In the genomic region with DNA sequence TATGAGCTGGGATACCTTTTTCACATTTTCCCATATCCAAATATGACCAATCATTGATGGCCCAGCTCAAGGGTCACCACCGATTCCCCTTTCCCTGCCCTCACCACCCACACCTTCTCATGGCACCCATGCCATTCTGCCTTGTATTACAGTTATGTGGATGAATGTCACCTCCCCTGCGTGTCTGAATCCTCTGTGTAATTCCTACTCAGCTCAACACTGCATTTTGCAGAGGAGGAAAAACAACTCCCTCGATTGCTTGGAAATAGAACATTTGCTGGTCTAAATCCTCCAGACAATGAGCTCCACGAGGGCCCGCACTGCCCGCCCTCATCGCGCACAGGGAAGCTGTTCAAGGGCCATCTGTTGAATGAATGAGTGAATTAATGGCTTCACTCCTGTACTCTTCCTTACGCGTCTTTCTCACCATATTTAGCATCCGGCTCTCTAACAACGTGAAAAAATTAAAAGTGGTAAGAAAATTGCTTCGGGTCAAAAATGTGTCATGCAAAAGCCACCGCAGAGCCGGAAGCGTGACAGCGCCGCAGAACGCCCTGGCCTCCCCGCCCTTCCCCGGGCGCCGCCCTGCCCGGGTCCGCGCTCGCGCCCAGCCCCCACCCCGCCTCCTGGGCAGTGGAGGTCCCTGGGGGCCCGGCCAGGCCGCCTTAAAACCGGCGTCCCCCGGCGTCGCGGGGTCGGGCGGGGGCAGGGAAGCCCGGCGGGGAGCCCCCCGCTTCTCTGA, we compare ENCODE assay signal across 8 cellular contexts. TPM values are rescaled to one million over a fixed set of nuclear protein-coding genes. Genes with fewer than 3 reads are reported as not detected.
DNase-seq lines count a peak whose midpoint lies in the region; TF ChIP-seq lines count a peak whose summit lies in the region.

No MANE protein-coding gene starts in this region.

- peak overlapping the region; percentile 69 for H3K9ac ChIP-seq in GM23248

- H3F3A ChIP-seq in GM23248 (ENCODE audit: insufficient read depth): peaks cover 5% of the 10 kb centered on the region; the same call in 1 of the 2 replicates

- H3K4me3 ChIP-seq in GM23248 (peak overlapping the region; percentile 75), adrenal gland (peak overlapping the region in 2 of 4 donors; percentile 25 to 86), iPS DF 6.9 (ENCODE audit: low read length) (peak overlapping the region; percentile 58; the same call in 1 of the 2 replicates)
- peak overlapping the region; percentile 65 for H3K4me3 ChIP-seq in Jurkat, Clone E6-1 (ENCODE audit: low read length)

- no peaks in the 10 kb centered on the region for H3K9me2 ChIP-seq in GM23248 (ENCODE audit: insufficient read depth)

- H3K4me1 ChIP-seq in GM23248 (ENCODE audit: insufficient read depth) (peaks cover 6% of the 10 kb centered on the region; the same call in 1 of the 2 replicates), adrenal gland (replicated peaks in 1 of 2) (peaks cover 0 to 18% of the 10 kb centered on the region in 2 donors), iPS DF 6.9 (ENCODE audit: control insufficient read depth, insufficient read depth, low read length) (peaks cover 1% of the 10 kb centered on the region; the same call in 1 of the 2 replicates)

- TF ChIP-seq POLR2A in adrenal gland (IDR thresholded peaks at IDR 0.05): no peak

- no peaks in the 10 kb centered on the region for H3K79me2 ChIP-seq in GM23248 (ENCODE audit: insufficient read depth)

- intact Hi-C loops in adrenal gland (cut with DNase I): no loop called here

- H3K4me2 ChIP-seq in GM23248 (ENCODE audit: unreplicated experiment): peak overlapping the region; percentile 55

- H3K27me3 ChIP-seq in GM23248 (replicated peaks; ENCODE audit: insufficient read depth) (no peaks in the 10 kb centered on the region), adrenal gland (no peaks in the 10 kb centered on the region), iPS DF 6.9 (ENCODE audit: control insufficient read depth, insufficient read depth, low read length) (no peaks in the 10 kb centered on the region; the same call in 1 of the 2 replicates)

- no peak for TF ChIP-seq CTCF in adrenal gland (IDR thresholded peaks at IDR 0.05)

- in situ Hi-C loops in GM23248 (cut with MboI): no loop called here

- no peaks in the 10 kb centered on the region for H4K20me1 ChIP-seq in GM23248 (ENCODE audit: insufficient read depth)

- H3K27ac ChIP-seq in GM23248 (no peak overlapping the region), adrenal gland (peak overlapping the region in 4 of 5 donors; percentile 36 to 88 (median 57)), iPS DF 6.9 (ENCODE audit: low read length) (no peak overlapping the region)

- H3K9me3 ChIP-seq in GM23248 (ENCODE audit: low read depth) (no peaks in the 10 kb centered on the region), adrenal gland (replicated peaks in 1 of 3) (no peaks in the 10 kb centered on the region), iPS DF 6.9 (ENCODE audit: control insufficient read depth, insufficient read depth, low read length) (no peaks in the 10 kb centered on the region)

- H2AFZ ChIP-seq in GM23248: peak overlapping the region; percentile 68

- 6 to 8% methylated on average over 29 to 31 of the region's 42 CpGs for WGBS in GM23248 (ENCODE audit: low coverage in 1 of 2, low lambda C conversion rate in 2 of 2, missing lambda C conversion rate in 2 of 2), 2 experiments
- 3 to 9% (median 6%) methylated on average over 17 to 42 of the region's 42 CpGs for WGBS in adrenal gland, 4 donors
- whole genome bisulfite sequencing in iPS DF 6.9 (ENCODE audit: insufficient coverage, insufficient read length): no CpG with 5 or more reads among the region's 42 CpGs

- no peaks in the 10 kb centered on the region for H3K36me3 ChIP-seq in GM23248 (ENCODE audit: low read depth)
- H3K36me3 ChIP-seq in adrenal gland (replicated peaks in 1 of 2): no peaks in the 10 kb centered on the region
- H3K36me3 ChIP-seq in iPS DF 6.9 (ENCODE audit: control insufficient read depth, insufficient read depth, low read length): no peaks in the 10 kb centered on the region

- peak; percentile 12 for DNase-seq in GM04503 (ENCODE audit: low read depth)
- DNase-seq in GM23248: peak; percentile 79
- DNase-seq in Jurkat, Clone E6-1 (ENCODE audit: low read depth, low spot score): peak; percentile 60
- peak; percentile 49 for DNase-seq in T follicular helper cell (ENCODE audit: low read depth)
- peak; percentile 54 to 83 (median 69) for DNase-seq in adrenal gland
- DNase-seq in iPS DF 6.9 (ENCODE audit: low read depth, low spot score): no peak
- peak; percentile 33 to 66 for DNase-seq in stimulated activated CD4-positive, alpha-beta T cell treated with anti-CD3 and anti-CD28 coated beads, Interleukin-12 subunit alpha, Interleukin-12 subunit beta, amount 100 ng/mL, for 24 hours (ENCODE audit: low read depth in 2 of 2)
- no peak for DNase-seq in NCI-H526 treated with DMSO at 0.1 percent for 48 hours (lab: John Stamatoyannopoulos, UW)

RNA-seq across cellular contexts. Expression of gene SUSD1, which starts 0.7 kb away (rescaled TPM):
- 5.4 and 8.4 TPM in 2 replicates for total RNA-seq in GM23248 (2014; rRNA removed; shearing (Covaris generic))
- polyA plus RNA-seq in GM23248 (2016; fragmentation: Nextera tagmentation; extraction: Ambion mirVana) (4.0 and 4.2 TPM in 2 replicates), adrenal gland (10 to 100 TPM in 1 of 3 donors, 1 to 10 TPM in 2; 4.7 to 18.5 (median 5.0) TPM)
- polyA plus RNA-seq in Jurkat, Clone E6-1 (2012; ENCODE audit: insufficient read depth, insufficient read length): 12.8 TPM
- 10 to 100 TPM; 13.9 to 37.0 (median 23.3) TPM for total RNA-seq in adrenal gland

Comparison
In these comparisons a context has a peak if more than half of its experiments do, and no peak if none do; other contexts are left out.
1. DNase-seq: peak in GM04503 (single experiment), GM23248 (single experiment), Jurkat, Clone E6-1 (single experiment), T follicular helper cell (single experiment), adrenal gland (7 of 7) and stimulated activated CD4-positive, alpha-beta T cell treated with anti-CD3 and anti-CD28 coated beads, Interleukin-12 subunit alpha, Interleukin-12 subunit beta, amount 100 ng/mL, for 24 hours (2 of 2); none in iPS DF 6.9 (single experiment) and NCI-H526 treated with DMSO at 0.1 percent for 48 hours (single experiment).
2. H3K27ac ChIP-seq: peak in adrenal gland (4 of 5); none in GM23248 (single experiment) and iPS DF 6.9 (single experiment).